Comparison of ENCODE assay signal across 10 cellular contexts in the genomic region with DNA sequence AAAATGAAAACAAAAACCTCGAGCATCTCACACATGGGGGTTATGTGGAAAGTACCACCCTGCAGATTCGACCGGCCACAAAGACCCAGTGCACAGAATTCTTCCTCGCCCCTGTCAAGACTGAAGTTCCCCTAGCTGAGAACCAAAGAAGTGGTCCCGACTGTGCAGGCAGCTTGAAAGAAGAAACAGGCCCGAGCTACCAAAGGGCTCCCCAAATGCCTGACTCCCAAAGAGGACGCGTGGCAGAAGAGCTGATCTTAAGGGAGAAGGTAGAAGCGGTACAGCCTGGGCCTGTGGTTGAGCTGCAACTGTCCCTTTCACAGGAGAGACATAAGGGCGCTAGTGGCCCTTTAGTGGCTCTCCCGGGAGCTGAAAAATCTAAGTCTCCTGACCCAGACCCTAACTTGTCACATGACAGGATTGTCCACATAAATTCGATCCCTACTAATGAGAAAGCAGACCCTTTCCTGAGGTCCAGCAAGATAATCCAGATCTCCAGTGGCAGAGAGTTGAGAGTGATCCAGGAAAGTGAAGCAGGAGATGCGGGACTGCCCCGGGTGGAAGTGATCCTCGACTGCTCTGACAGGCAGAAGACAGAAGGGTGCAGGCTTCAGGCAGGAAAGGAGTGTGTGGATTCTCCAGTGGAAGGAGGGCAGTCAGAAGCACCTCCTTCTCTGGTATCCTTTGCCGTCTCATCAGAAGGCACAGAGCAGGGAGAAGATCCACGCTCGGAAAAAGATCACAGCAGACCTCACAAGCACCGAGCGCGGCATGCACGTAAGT.
DNase-seq lines count a peak whose midpoint lies in the region; ATAC-seq and TF ChIP-seq lines count a peak whose summit lies in the region.
"Had no signal": no experiment of that assay in that cellular context is flagged by ENCODE, and none has a peak within 500 bp of the region (broad histone marks: within the 10 kb centered on the region; RNA-seq: fewer than 3 reads in every experiment).

No MANE protein-coding gene starts in this region.

- TF ChIP-seq CTCF in ascending aorta (IDR thresholded peaks at IDR 0.05): no peak
- no peak for TF ChIP-seq CTCF in hepatocyte (IDR thresholded peaks at IDR 0.05; ENCODE audit: poor library complexity)
- TF ChIP-seq CTCF in sigmoid colon (IDR thresholded peaks at IDR 0.05): no peak

- H3K36me3 ChIP-seq in ascending aorta (peaks cover 22 to 23% of the 10 kb centered on the region in 2 donors), hepatocyte (replicated peaks; ENCODE audit: insufficient read depth, low read depth) (no peaks in the 10 kb centered on the region), sigmoid colon (peaks cover 17 to 34% (median 21%) of the 10 kb centered on the region in 4 donors)

- 86% methylated on average over 22 of the region's 22 CpGs for WGBS in hepatocyte (ENCODE audit: low lambda C conversion rate, missing lambda C conversion rate)
- 84 to 89% methylated on average over 22 of the region's 22 CpGs for WGBS in sigmoid colon, 2 donors

- DNase-seq in EL (peak; percentile 46), ascending aorta (ENCODE audit: low spot score in 2 of 2) (no peak), hepatocyte (ENCODE audit: low spot score) (no peak), sigmoid colon (peak; percentile 90), DMS 273 treated with DMSO at 0.1 percent for 48 hours (lab: John Stamatoyannopoulos, UW) (no peak), DMS114 treated with DMSO at 0.1 percent for 48 hours (lab: John Stamatoyannopoulos, UW; ENCODE audit: unreplicated experiment) (no peak), SW480 (ENCODE audit: low spot score) (no peak)
- DNase-seq: activated T-cell treated with anti-CD3 and anti-CD28 coated beads, Interleukin-2, amount 50 U/mL, for 4 hours; naive thymus-derived CD8-positive, alpha-beta T cell had no signal

- H3K4me1 ChIP-seq in ascending aorta (peaks cover 14 to 35% of the 10 kb centered on the region in 2 donors), hepatocyte (ENCODE audit: insufficient read depth) (peaks cover 8% of the 10 kb centered on the region), sigmoid colon (peaks cover 0 to 33% (median 22%) of the 10 kb centered on the region in 4 donors)

- H3K9me3 ChIP-seq in ascending aorta (no peaks in the 10 kb centered on the region), hepatocyte (ENCODE audit: low read depth) (no peaks in the 10 kb centered on the region), sigmoid colon (no peaks in the 10 kb centered on the region)

- peak overlapping the region; percentile 95 to 96 for H3K27ac ChIP-seq in ascending aorta
- H3K27ac ChIP-seq in hepatocyte: peak overlapping the region; percentile 91
- peak overlapping the region; percentile 84 to 98 (median 94) for H3K27ac ChIP-seq in sigmoid colon

- no peak for ATAC-seq in HG02885 (IDR thresholded peaks at IDR 0.05; ENCODE audit: poor library complexity, unreplicated experiment)
- ATAC-seq: activated T-cell treated with anti-CD3 and anti-CD28 coated beads, Interleukin-2, amount 50 U/mL, for 4 hours; naive thymus-derived CD8-positive, alpha-beta T cell had no signal

- peak overlapping the region; percentile 34 to 35 for H3K4me3 ChIP-seq in ascending aorta
- H3K4me3 ChIP-seq in hepatocyte: no peak overlapping the region
- H3K4me3 ChIP-seq in sigmoid colon: peak overlapping the region; percentile 39 to 55 (median 50)

- intact Hi-C loops in ascending aorta (cut with DNase I): loop anchor here (5.0 kb wide), 1 partner anchor 40 kb away; no protein-coding TSS in a partner anchor
- intact Hi-C loops in sigmoid colon (cut with DNase I): loop anchor here (5.0 kb wide), 2 partner anchors 135 to 265 kb away; no protein-coding TSS in a partner anchor

- TF ChIP-seq EP300 in sigmoid colon (IDR thresholded peaks at IDR 0.05): no peak

- H2AFZ ChIP-seq in hepatocyte: no peak overlapping the region

- H3K79me2 ChIP-seq in hepatocyte: no peaks in the 10 kb centered on the region

- no peaks in the 10 kb centered on the region for H4K20me1 ChIP-seq in hepatocyte (ENCODE audit: insufficient read depth, poor library complexity, severe bottlenecking)

- H3K4me2 ChIP-seq in hepatocyte: no peak overlapping the region

- no peaks in the 10 kb centered on the region for H3K9me2 ChIP-seq in hepatocyte (replicated peaks; ENCODE audit: insufficient read depth)

- TF ChIP-seq POLR2A in sigmoid colon (IDR thresholded peaks at IDR 0.05): peak; percentile 75 to 93

- H3K27me3 ChIP-seq in ascending aorta (no peaks in the 10 kb centered on the region), hepatocyte (no peaks in the 10 kb centered on the region), sigmoid colon (no peaks in the 10 kb centered on the region)

Comparison
In these comparisons a context has a peak if more than half of its experiments do, and no peak if none do; other contexts are left out.
1. DNase-seq: peak in EL (single experiment) and sigmoid colon (single experiment); none in ascending aorta (0 of 2), hepatocyte (single experiment), DMS 273 treated with DMSO at 0.1 percent for 48 hours (single experiment), DMS114 treated with DMSO at 0.1 percent for 48 hours (single experiment) and SW480 (single experiment).
2. Peak in every context shown above with its lines, with median percentiles within 50 percentile points of each other: H3K27ac ChIP-seq.